ENCODE assay signal across 1 cellular context in genomic region chr4:26937136-26937535, GRCh38.
A peak's percentile ranks its signal among the peaks of the same experiment; 100 is the strongest.
TF ChIP-seq lines count a peak whose summit lies in the region.

No MANE protein-coding gene starts in this region.

TF ChIP-seq in K562, 482 proteins besides CTCF, POLR2A, EP300 and RAD21 (continued from another document):
- TF ChIP-seq ZNF592 (IDR thresholded peaks at IDR 0.05) (0 out of 2 replicates have a peak, but pooled peaks have one; percentile 27), POU5F1 (IDR thresholded peaks at IDR 0.05; ENCODE audit: borderline replicate concordance, low read depth, low read length, partially characterized antibody) (no peak), SAFB2 (IDR thresholded peaks at IDR 0.05; ENCODE audit: borderline replicate concordance, low read depth, low read length, severe bottlenecking) (no peak), HMG20B (CRISPR knock-in tag; IDR thresholded peaks at IDR 0.05) (no peak), SAP30 (IDR thresholded peaks at IDR 0.05; ENCODE audit: borderline replicate concordance, insufficient read depth, low read depth, low read length, poor library complexity, severe bottlenecking) (no peak), PREB (CRISPR knock-in tag; IDR thresholded peaks at IDR 0.05) (no peak), ZNF57 (CRISPR knock-in tag; IDR thresholded peaks at IDR 0.05) (no peak), ZNF121 (CRISPR knock-in tag; conservative IDR thresholded peaks at IDR 0.05) (peak; percentile 83), STAG1 (CRISPR knock-in tag; IDR thresholded peaks at IDR 0.05; ENCODE audit: borderline replicate concordance) (no peak), BDP1 (IDR thresholded peaks at IDR 0.05; ENCODE audit: insufficient read depth, insufficient read length) (no peak), SMC3 (conservative IDR thresholded peaks at IDR 0.05; ENCODE audit: insufficient read depth, low read depth, low read length) (no peak)
- TF ChIP-seq, protein P1, sequence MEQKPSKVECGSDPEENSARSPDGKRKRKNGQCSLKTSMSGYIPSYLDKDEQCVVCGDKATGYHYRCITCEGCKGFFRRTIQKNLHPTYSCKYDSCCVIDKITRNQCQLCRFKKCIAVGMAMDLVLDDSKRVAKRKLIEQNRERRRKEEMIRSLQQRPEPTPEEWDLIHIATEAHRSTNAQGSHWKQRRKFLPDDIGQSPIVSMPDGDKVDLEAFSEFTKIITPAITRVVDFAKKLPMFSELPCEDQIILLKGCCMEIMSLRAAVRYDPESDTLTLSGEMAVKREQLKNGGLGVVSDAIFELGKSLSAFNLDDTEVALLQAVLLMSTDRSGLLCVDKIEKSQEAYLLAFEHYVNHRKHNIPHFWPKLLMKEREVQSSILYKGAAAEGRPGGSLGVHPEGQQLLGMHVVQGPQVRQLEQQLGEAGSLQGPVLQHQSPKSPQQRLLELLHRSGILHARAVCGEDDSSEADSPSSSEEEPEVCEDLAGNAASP (IDR thresholded peaks at IDR 0.05), result no peak
- TF ChIP-seq, protein P2, sequence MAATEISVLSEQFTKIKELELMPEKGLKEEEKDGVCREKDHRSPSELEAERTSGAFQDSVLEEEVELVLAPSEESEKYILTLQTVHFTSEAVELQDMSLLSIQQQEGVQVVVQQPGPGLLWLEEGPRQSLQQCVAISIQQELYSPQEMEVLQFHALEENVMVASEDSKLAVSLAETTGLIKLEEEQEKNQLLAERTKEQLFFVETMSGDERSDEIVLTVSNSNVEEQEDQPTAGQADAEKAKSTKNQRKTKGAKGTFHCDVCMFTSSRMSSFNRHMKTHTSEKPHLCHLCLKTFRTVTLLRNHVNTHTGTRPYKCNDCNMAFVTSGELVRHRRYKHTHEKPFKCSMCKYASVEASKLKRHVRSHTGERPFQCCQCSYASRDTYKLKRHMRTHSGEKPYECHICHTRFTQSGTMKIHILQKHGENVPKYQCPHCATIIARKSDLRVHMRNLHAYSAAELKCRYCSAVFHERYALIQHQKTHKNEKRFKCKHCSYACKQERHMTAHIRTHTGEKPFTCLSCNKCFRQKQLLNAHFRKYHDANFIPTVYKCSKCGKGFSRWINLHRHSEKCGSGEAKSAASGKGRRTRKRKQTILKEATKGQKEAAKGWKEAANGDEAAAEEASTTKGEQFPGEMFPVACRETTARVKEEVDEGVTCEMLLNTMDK (IDR thresholded peaks at IDR 0.05; ENCODE audit: borderline replicate concordance, insufficient read depth, low read depth, low read length, poor library complexity, severe bottlenecking), result peak; percentile 26
- TF ChIP-seq, protein P3, sequence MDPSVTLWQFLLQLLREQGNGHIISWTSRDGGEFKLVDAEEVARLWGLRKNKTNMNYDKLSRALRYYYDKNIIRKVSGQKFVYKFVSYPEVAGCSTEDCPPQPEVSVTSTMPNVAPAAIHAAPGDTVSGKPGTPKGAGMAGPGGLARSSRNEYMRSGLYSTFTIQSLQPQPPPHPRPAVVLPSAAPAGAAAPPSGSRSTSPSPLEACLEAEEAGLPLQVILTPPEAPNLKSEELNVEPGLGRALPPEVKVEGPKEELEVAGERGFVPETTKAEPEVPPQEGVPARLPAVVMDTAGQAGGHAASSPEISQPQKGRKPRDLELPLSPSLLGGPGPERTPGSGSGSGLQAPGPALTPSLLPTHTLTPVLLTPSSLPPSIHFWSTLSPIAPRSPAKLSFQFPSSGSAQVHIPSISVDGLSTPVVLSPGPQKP (CRISPR knock-in tag; IDR thresholded peaks at IDR 0.05), result no peak
- TF ChIP-seq, protein P4, sequence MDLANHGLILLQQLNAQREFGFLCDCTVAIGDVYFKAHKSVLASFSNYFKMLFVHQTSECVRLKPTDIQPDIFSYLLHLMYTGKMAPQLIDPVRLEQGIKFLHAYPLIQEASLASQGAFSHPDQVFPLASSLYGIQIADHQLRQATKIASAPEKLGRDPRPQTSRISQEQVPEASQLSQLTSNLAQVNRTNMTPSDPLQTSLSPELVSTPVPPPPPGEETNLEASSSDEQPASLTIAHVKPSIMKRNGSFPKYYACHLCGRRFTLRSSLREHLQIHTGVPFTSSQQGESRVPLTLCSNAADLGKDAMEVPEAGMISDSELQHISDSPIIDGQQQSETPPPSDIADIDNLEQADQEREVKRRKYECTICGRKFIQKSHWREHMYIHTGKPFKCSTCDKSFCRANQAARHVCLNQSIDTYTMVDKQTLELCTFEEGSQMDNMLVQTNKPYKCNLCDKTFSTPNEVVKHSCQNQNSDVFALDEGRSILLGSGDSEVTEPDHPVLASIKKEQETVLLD (IDR thresholded peaks at IDR 0.05), result no peak
- TF ChIP-seq, protein P5, sequence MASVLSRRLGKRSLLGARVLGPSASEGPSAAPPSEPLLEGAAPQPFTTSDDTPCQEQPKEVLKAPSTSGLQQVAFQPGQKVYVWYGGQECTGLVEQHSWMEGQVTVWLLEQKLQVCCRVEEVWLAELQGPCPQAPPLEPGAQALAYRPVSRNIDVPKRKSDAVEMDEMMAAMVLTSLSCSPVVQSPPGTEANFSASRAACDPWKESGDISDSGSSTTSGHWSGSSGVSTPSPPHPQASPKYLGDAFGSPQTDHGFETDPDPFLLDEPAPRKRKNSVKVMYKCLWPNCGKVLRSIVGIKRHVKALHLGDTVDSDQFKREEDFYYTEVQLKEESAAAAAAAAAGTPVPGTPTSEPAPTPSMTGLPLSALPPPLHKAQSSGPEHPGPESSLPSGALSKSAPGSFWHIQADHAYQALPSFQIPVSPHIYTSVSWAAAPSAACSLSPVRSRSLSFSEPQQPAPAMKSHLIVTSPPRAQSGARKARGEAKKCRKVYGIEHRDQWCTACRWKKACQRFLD (CRISPR knock-in tag; IDR thresholded peaks at IDR 0.05), result no peak
TF ChIP-seq in K562: peak in this region for 6.
